ENCODE assay signal across 14 cellular contexts in genomic region chr5:68027519-68027918, GRCh38.
DNase-seq lines count a peak whose midpoint lies in the region; ATAC-seq and TF ChIP-seq lines count a peak whose summit lies in the region.
"Had no signal": no experiment of that assay in that cellular context is flagged by ENCODE, and none has a peak within 500 bp of the region (broad histone marks: within the 10 kb centered on the region; RNA-seq: fewer than 3 reads in every experiment).

No MANE protein-coding gene starts in this region.

- H3K9me3 ChIP-seq in ascending aorta, result no peaks in the 10 kb centered on the region

- no peaks in the 10 kb centered on the region for H3K4me1 Mint-ChIP-seq in immature natural killer cell

- no peaks in the 10 kb centered on the region for H3K9me3 Mint-ChIP-seq in immature natural killer cell

- no peaks in the 10 kb centered on the region for H3K27me3 ChIP-seq in ascending aorta

- peaks cover 0 to 24% of the 10 kb centered on the region in 2 donors for H3K4me1 ChIP-seq in ascending aorta

- peak overlapping the region; percentile 29 to 67 for H3K27ac ChIP-seq in ascending aorta
- H3K27ac ChIP-seq: C4-2B, KMS-11 had no signal

- ATAC-seq in left cardiac atrium, result peak; percentile 66 to 85
- peak; percentile 66 for ATAC-seq in sciatic nerve

- no peak overlapping the region for H3K4me3 Mint-ChIP-seq in immature natural killer cell
- H3K4me3 Mint-ChIP-seq: activated naive CD8-positive, alpha-beta T cell had no signal

- DNase-seq in AG20443 (ENCODE audit: low spot score) (peak; percentile 74), ascending aorta (ENCODE audit: low spot score in 2 of 2) (no peak), left cardiac atrium (no peak), sciatic nerve (ENCODE audit: low spot score) (no peak), GM10266 (ENCODE audit: extremely low spot score) (no peak), NCI-H2029 (lab: John Stamatoyannopoulos, UW) (no peak), immature natural killer cell (no peak)
- no peak for DNase-seq in central memory CD4-positive, alpha-beta T cell
- DNase-seq: activated CD8-positive, alpha-beta memory T cell treated with anti-CD3 and anti-CD28 coated beads for 24 hours; NCI-H2107; trophoblast cell had no signal

- intact Hi-C loops in ascending aorta (cut with DNase I) (loop anchor here (5.0 kb wide), 2 partner anchors 190 to 225 kb away; partner anchors contain the start of gene PIK3R1), left cardiac atrium (cut with DNase I) (no loop called here), sciatic nerve (cut with DNase I) (no loop called here)

- TF ChIP-seq CTCF in ascending aorta (IDR thresholded peaks at IDR 0.05), result no peak
- TF ChIP-seq CTCF in GM10266 (IDR thresholded peaks at IDR 0.05; ENCODE audit: control insufficient read depth, insufficient read depth, low read depth, missing control alignments), result no peak

- no peak overlapping the region for H3K27ac Mint-ChIP-seq in immature natural killer cell
- H3K27ac Mint-ChIP-seq: activated naive CD8-positive, alpha-beta T cell had no signal

- H3K27me3 Mint-ChIP-seq in immature natural killer cell (ENCODE audit: low read depth in 3 of 3), result no peaks in the 10 kb centered on the region
- H3K27me3 Mint-ChIP-seq: activated naive CD8-positive, alpha-beta T cell had no signal

- H3K4me3 ChIP-seq in ascending aorta, result no peak overlapping the region

- H3K36me3 Mint-ChIP-seq in immature natural killer cell, result no peaks in the 10 kb centered on the region
- H3K36me3 Mint-ChIP-seq: activated naive CD8-positive, alpha-beta T cell had no signal

- no peaks in the 10 kb centered on the region for H3K36me3 ChIP-seq in ascending aorta
